ENCODE assay signal across 8 cellular contexts in the genomic region with DNA sequence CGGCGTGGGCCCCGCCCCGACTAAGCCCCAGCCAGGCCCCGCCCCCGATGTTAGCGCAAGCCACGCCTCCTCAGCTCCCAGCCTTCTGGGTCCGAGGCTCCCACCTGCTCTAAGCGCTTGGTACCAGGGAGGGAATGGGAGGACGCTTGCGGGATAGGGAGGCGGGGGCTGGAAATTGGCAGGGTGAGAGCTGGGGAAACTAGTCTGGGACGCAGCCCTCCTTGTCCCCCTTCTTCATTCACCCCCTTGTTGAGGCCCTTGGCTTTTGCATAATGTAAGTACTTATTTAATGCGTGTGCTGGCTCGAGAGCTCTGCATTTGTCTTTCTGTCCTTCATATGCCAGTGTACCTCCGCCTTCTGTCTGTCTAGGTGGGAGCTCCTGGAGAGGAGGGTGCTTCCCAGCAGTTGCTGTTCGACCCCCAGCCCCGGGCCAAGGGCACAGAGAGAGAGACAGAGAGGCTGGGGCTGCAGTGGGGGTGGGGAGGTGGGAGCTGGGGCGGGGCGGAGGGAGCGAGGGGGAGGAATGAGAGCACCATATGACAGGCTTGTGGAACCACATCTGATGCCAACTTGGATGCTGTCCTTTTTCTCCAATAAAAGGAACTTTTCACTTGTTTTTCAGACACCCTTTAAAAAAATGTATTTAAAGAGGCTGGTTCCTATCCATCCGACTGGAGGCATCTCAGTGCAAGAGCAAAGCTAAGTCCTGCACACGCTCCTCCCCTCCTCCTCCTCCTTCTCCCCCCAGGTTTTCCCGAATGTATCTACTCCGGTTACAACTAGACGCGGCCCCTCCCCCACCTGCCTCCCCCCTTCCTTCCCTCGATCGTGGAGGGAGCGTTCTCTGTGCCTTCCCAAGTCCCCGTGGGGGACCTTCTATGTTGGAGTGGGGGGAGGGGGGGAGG. TPM values are rescaled to one million over a fixed set of nuclear protein-coding genes. Genes with fewer than 3 reads are reported as not detected.
DNase-seq lines count a peak whose midpoint lies in the region; ATAC-seq, FAIRE-seq and TF ChIP-seq lines count a peak whose summit lies in the region.

No MANE protein-coding gene starts in this region.

- no peaks in the 10 kb centered on the region for H3K9me3 ChIP-seq in kidney (ENCODE audit: control insufficient read depth in 1 of 2, low read length in 2 of 2)

- H3K27ac ChIP-seq in kidney (ENCODE audit: low read depth in 2 of 2, low read length in 2 of 2): peak overlapping the region; percentile 61 to 71

- no peak for FAIRE-seq in kidney (lab: Jason Lieb, UNC)

- intact Hi-C loops in kidney (cut with DNase I): no loop called here

- peaks cover 12% of the 10 kb centered on the region for H3K27me3 Mint-ChIP-seq in central memory CD8-positive, alpha-beta T cell

- DNase-seq in GM10266 (ENCODE audit: extremely low spot score): peak; percentile 86
- DNase-seq in NCI-H2227 (lab: John Stamatoyannopoulos, UW; ENCODE audit: unreplicated experiment): peak; percentile 91
- peak; percentile 34 to 42 for DNase-seq in central memory CD8-positive, alpha-beta T cell (ENCODE audit: low spot score in 2 of 2)
- DNase-seq in kidney: peak; percentile 92
- peak; percentile 57 to 75 for DNase-seq in stimulated activated CD4-positive, alpha-beta T cell treated with anti-CD3 and anti-CD28 coated beads, Interleukin-15, amount 100 ng/mL, for 1 hour (ENCODE audit: low read depth in 1 of 2, low spot score in 1 of 2)

- no peak for TF ChIP-seq CTCF in GM10266 (IDR thresholded peaks at IDR 0.05; ENCODE audit: control insufficient read depth, insufficient read depth, low read depth, missing control alignments)
- TF ChIP-seq CTCF in kidney (IDR thresholded peaks at IDR 0.05; ENCODE audit: borderline replicate concordance, extremely low read depth, insufficient read depth): no peak

- peaks cover 3 to 4% of the 10 kb centered on the region in 2 donors for H3K4me1 ChIP-seq in kidney (ENCODE audit: control insufficient read depth in 1 of 2, insufficient read depth in 1 of 2, low read depth in 1 of 2, low read length in 2 of 2)

- peak overlapping the region; percentile 80 for H3K4me3 Mint-ChIP-seq in central memory CD8-positive, alpha-beta T cell

- H3K9me3 Mint-ChIP-seq in central memory CD8-positive, alpha-beta T cell: no peaks in the 10 kb centered on the region

- H3K36me3 ChIP-seq in kidney (ENCODE audit: control insufficient read depth in 1 of 2, insufficient read depth in 2 of 2, low read length in 2 of 2): no peaks in the 10 kb centered on the region

- peak; percentile 59 for ATAC-seq in HG02973 (IDR thresholded peaks at IDR 0.05; ENCODE audit: unreplicated experiment)
- ATAC-seq in activated CD4-positive, CD25-positive, alpha-beta regulatory T cell treated with anti-CD3 and anti-CD28 coated beads, Interleukin-2, amount 50 U/mL, for 24 hours: peak; percentile 76 to 77
- peak; percentile 74 for ATAC-seq in central memory CD8-positive, alpha-beta T cell (replicated peaks; ENCODE audit: extremely low read depth, poor library complexity, severe bottlenecking)
- no peak for ATAC-seq in GM21360 (IDR thresholded peaks at IDR 0.05; ENCODE audit: unreplicated experiment)

- H3K27ac Mint-ChIP-seq in central memory CD8-positive, alpha-beta T cell (ENCODE audit: low read depth): peak overlapping the region; percentile 78

- H3K4me3 ChIP-seq in kidney (ENCODE audit: low read length in 2 of 2): peak overlapping the region; percentile 62 to 80

- H3K9ac ChIP-seq in kidney (ENCODE audit: low read length in 2 of 2): peak overlapping the region in 1 of 2 donors; percentile 78

- H3K36me3 Mint-ChIP-seq in central memory CD8-positive, alpha-beta T cell (ENCODE audit: insufficient read depth): peaks cover 1% of the 10 kb centered on the region

- peaks cover 36% of the 10 kb centered on the region for H3K4me1 Mint-ChIP-seq in central memory CD8-positive, alpha-beta T cell

RNA-seq across cellular contexts. Expression of a gene that starts 25.6 kb away (rescaled TPM):
- 2.1 TPM for total RNA-seq in kidney
- 4.5 TPM for polyA plus RNA-seq in kidney (ENCODE audit: insufficient read depth, low read depth, low replicate concordance)

Comparison
In these comparisons a context has a peak if more than half of its experiments do, and no peak if none do; other contexts are left out.
1. DNase-seq: peak in every context shown above with its lines; median percentile 92 in kidney; 91 in NCI-H2227; 86 in GM10266; 66 in stimulated activated CD4-positive, alpha-beta T cell treated with anti-CD3 and anti-CD28 coated beads, Interleukin-15, amount 100 ng/mL, for 1 hour; 38 in central memory CD8-positive, alpha-beta T cell.